ENCODE assay signal across 20 cellular contexts in the genomic region with DNA sequence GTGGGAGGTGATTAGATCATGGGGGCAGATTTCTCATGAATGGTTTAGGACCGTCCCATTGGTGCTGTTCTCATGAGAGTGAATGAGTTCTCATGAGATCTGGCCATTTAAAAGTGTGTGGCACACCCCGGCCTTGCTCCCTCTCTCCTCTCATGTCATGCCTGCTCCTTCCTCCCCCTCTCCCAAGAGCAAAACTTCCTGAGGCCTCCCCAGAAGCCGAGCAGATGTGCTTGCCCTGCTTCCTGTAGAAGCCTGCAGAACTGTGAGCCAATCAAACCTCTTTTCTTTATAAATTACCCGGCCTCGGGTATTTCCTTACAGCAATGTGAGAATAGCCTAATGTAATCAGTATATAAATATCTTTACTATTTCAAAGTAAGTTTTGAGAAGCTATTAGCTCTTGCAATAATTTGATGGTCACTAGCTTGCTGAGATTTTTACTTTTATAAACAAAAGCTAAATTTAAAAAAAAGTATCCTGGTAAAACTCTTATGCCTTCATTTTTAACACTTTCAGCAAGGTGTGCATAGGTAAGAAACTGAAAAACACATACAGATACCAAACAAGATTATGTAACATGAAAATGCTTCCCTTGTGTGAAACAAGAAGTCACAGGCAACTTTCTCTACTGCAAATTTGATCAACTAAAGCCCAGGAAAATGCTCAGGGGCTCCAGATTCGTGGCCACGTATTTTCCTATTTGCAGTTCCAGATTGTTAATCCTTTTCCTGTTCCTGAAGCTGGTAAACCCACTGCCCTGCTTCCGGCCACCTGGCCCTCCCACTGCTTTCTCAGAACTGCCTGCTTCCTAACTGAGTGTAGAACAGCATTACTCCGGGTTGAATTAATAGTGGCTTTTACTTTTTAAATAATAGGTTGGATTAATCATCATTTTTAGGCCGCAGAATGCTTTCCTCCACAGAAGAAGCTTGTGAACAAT.
DNase-seq lines count a peak whose midpoint lies in the region; ATAC-seq, FAIRE-seq and TF ChIP-seq lines count a peak whose summit lies in the region.
"Had no signal": no experiment of that assay in that cellular context is flagged by ENCODE, and none has a peak within 500 bp of the region (broad histone marks: within the 10 kb centered on the region; RNA-seq: fewer than 3 reads in every experiment).

No MANE protein-coding gene starts in this region.

- CTCF ChIA-PET in GM12878 (lab: Yijun Ruan, JAX): interaction anchor here (2.5 kb wide), 1 partner anchor 16 kb away, joined by 7 read pairs; no protein-coding TSS in a partner anchor

- H3K36me3 ChIP-seq in GM23338 (ENCODE audit: insufficient read depth) (no peaks in the 10 kb centered on the region), GM12878 (ENCODE audit: control insufficient read depth in 2 of 2, insufficient read depth in 2 of 2, low read length in 1 of 2) (no peaks in the 10 kb centered on the region), rectal smooth muscle tissue (ENCODE audit: control insufficient read depth, insufficient read depth, low read length) (no peaks in the 10 kb centered on the region)
- H3K36me3 ChIP-seq: brain microvascular endothelial cell, upper lobe of right lung had no signal

- BruUV-seq in GM12878 (replicated peaks; lab: Mats Ljungman, UMichigan): no TSS peak

- H3K27ac ChIP-seq in GM23338 (ENCODE audit: low read depth): no peak overlapping the region
- H3K27ac ChIP-seq in GM12878 (ENCODE audit: control insufficient read depth, insufficient read depth): no peak overlapping the region
- peak overlapping the region; percentile 48 for H3K27ac ChIP-seq in rectal smooth muscle tissue (ENCODE audit: low read depth, low read length)
- H3K27ac ChIP-seq: brain microvascular endothelial cell, PC-9, upper lobe of right lung had no signal

- no peaks in the 10 kb centered on the region; the same call in 2 of the 3 replicates for H3K36me3 Mint-ChIP-seq in GM23338 (ENCODE audit: low read depth)

- H3K79me2 ChIP-seq in GM23338 (replicated peaks; ENCODE audit: insufficient read depth) (no peaks in the 10 kb centered on the region), GM12878 (ENCODE audit: control insufficient read depth, insufficient read depth, low read length) (no peaks in the 10 kb centered on the region)

- no peak for TF ChIP-seq CTCF in GM12865 (IDR thresholded peaks at IDR 0.05; ENCODE audit: insufficient read depth, low read depth, low read length, missing control alignments)
- no peak for TF ChIP-seq CTCF in GM23338 (conservative IDR thresholded peaks at IDR 0.05; ENCODE audit: low read depth in 2 of 2)
- TF ChIP-seq CTCF in GM12878 (IDR thresholded peaks at IDR 0.05 in 2 of 3, conservative IDR thresholded peaks at IDR 0.05 in 1 of 3; ENCODE audit: control insufficient read depth in 2 of 3, extremely low read depth in 1 of 3, insufficient read depth in 1 of 3, low read depth in 3 of 3, low read length in 3 of 3): no peak

- H3K4me2 ChIP-seq in GM23338 (no peak overlapping the region), GM12878 (ENCODE audit: control insufficient read depth, insufficient read depth) (no peak overlapping the region)
- H3K4me2 ChIP-seq: PC-9 had no signal

- DNase-seq in GM12865 (ENCODE audit: low read depth): peak; percentile 25
- no peak for DNase-seq in GM23338 (ENCODE audit: low spot score)
- no peak for DNase-seq in GM12878 (ENCODE audit: low read depth, low spot score)
- DNase-seq in NCI-H446 treated with DMSO at 0.1 percent for 48 hours (lab: John Stamatoyannopoulos, UW): no peak
- DNase-seq: activated CD4-positive, alpha-beta T cell treated with anti-CD3 and anti-CD28 coated beads, Interleukin-2, amount 10 ng/mL, durations not matched to agents 7 days and 5 days; activated naive CD8-positive, alpha-beta T cell treated with anti-CD3 and anti-CD28 coated beads, Interleukin-2, amount 50 U/mL, for 24 hours; brain microvascular endothelial cell; cortex of kidney; NCI-H146; NCI-H748 treated with DMSO at 0.1 percent for 48 hours; PC-9; SHP77 treated with DMSO at 0.1 percent for 48 hours; stimulated activated CD4-positive, alpha-beta T cell treated with anti-CD3 and anti-CD28 coated beads, Interleukin-4, amount 100 ng/mL, for 24 hours; upper lobe of right lung had no signal

- no peaks in the 10 kb centered on the region for H3K27me3 ChIP-seq in GM23338 (ENCODE audit: insufficient read depth)
- H3K27me3 ChIP-seq in GM12878 (replicated peaks in 1 of 2; ENCODE audit: control insufficient read depth in 2 of 2, insufficient read depth in 2 of 2, low read length in 1 of 2): no peaks in the 10 kb centered on the region
- H3K27me3 ChIP-seq in rectal smooth muscle tissue (ENCODE audit: control insufficient read depth, insufficient read depth, low read length): no peaks in the 10 kb centered on the region
- H3K27me3 ChIP-seq: brain microvascular endothelial cell, upper lobe of right lung had no signal

- H3K4me1 ChIP-seq in GM23338 (ENCODE audit: insufficient read depth) (no peaks in the 10 kb centered on the region), GM12878 (ENCODE audit: control insufficient read depth, insufficient read depth, low read length) (no peaks in the 10 kb centered on the region), rectal smooth muscle tissue (ENCODE audit: control insufficient read depth, insufficient read depth, low read length) (no peaks in the 10 kb centered on the region)
- H3K4me1 ChIP-seq: upper lobe of right lung had no signal

- H3K4me3 ChIP-seq in GM12865 (ENCODE audit: low read depth, low read length): no peak overlapping the region
- H3K4me3 ChIP-seq in GM23338: no peak overlapping the region
- H3K4me3 ChIP-seq in GM12878: no peak overlapping the region
- H3K4me3 ChIP-seq in rectal smooth muscle tissue (ENCODE audit: low read length): no peak overlapping the region
- H3K4me3 ChIP-seq: PC-9, upper lobe of right lung had no signal

- H3K9ac ChIP-seq in GM12878 (ENCODE audit: control insufficient read depth, insufficient read depth, low read length): no peak overlapping the region
- no peak overlapping the region for H3K9ac ChIP-seq in rectal smooth muscle tissue (ENCODE audit: low read length)

- no peak for TF ChIP-seq POLR2A in GM12878 (IDR thresholded peaks at IDR 0.05; ENCODE audit: low read depth, low read length)

- H3K9me2 ChIP-seq in GM23338 (ENCODE audit: insufficient read depth): no peaks in the 10 kb centered on the region

- no peak for TF ChIP-seq EP300 in GM12878 (IDR thresholded peaks at IDR 0.05; ENCODE audit: borderline replicate concordance in 1 of 2, control insufficient read depth in 1 of 2, low read depth in 2 of 2, low read length in 2 of 2)

- peak overlapping the region; percentile 23; the same call in 1 of the 2 replicates for H3K27ac Mint-ChIP-seq in GM23338
- H3K27ac Mint-ChIP-seq: activated CD4-positive, alpha-beta T cell treated with anti-CD3 and anti-CD28 coated beads, Interleukin-2, amount 10 ng/mL, durations not matched to agents 7 days and 5 days; activated naive CD8-positive, alpha-beta T cell treated with anti-CD3 and anti-CD28 coated beads, Interleukin-2, amount 50 U/mL, for 24 hours had no signal

- ATAC-seq in GM23338 (no peak), GM12878 (no peak), HG03025 (IDR thresholded peaks at IDR 0.05; ENCODE audit: low FRiP score, unreplicated experiment) (no peak), HG03432 (IDR thresholded peaks at IDR 0.05; ENCODE audit: unreplicated experiment) (no peak)
- ATAC-seq: activated naive CD8-positive, alpha-beta T cell treated with anti-CD3 and anti-CD28 coated beads, Interleukin-2, amount 50 U/mL, for 24 hours; upper lobe of right lung had no signal

- peaks cover 2% of the 10 kb centered on the region for H3K9me3 Mint-ChIP-seq in GM23338
- H3K9me3 Mint-ChIP-seq: activated CD4-positive, alpha-beta T cell treated with anti-CD3 and anti-CD28 coated beads, Interleukin-2, amount 10 ng/mL, durations not matched to agents 7 days and 5 days; activated naive CD8-positive, alpha-beta T cell treated with anti-CD3 and anti-CD28 coated beads, Interleukin-2, amount 50 U/mL, for 24 hours; neural crest cell had no signal

- POLR2A ChIA-PET in GM12878 (lab: Charles Lee): interaction anchor here (0.5 kb wide), 1 partner anchor 1294 kb away, joined by 3 read pairs; no protein-coding TSS in a partner anchor

- no peak for FAIRE-seq in GM12878 (lab: Jason Lieb, UNC)
- FAIRE-seq: endometrium, H54 had no signal

- RAD21 ChIA-PET in GM12878 (lab: Charles Lee; ENCODE audit: unreplicated experiment): no interaction called here

- H4K20me1 ChIP-seq in GM23338 (replicated peaks; ENCODE audit: insufficient read depth) (no peaks in the 10 kb centered on the region), GM12878 (ENCODE audit: control insufficient read depth, insufficient read depth) (no peaks in the 10 kb centered on the region)

- H3K27me3 Mint-ChIP-seq in GM23338 (ENCODE audit: insufficient read depth, low read depth, poor library complexity): peaks cover 1% of the 10 kb centered on the region

- in situ Hi-C loops in GM12878 (cut with MboI): no loop called here

- intact Hi-C loops in GM12878 (cut with micrococcal nuclease; ENCODE audit: unreplicated experiment): no loop called here

- H3K4me1 Mint-ChIP-seq in GM23338: peaks cover 20% of the 10 kb centered on the region
- H3K4me1 Mint-ChIP-seq: activated CD4-positive, alpha-beta T cell treated with anti-CD3 and anti-CD28 coated beads, Interleukin-2, amount 10 ng/mL, durations not matched to agents 7 days and 5 days had no signal

- TF ChIP-seq RAD21 in GM12878 (IDR thresholded peaks at IDR 0.05; ENCODE audit: insufficient read depth, low read depth, low read length): no peak

- H2AFZ ChIP-seq in GM23338: peak overlapping the region; percentile 80; the same call in 1 of the 2 replicates
- peak overlapping the region; percentile 33 for H2AFZ ChIP-seq in GM12878 (ENCODE audit: control insufficient read depth, low read depth, low read length)
- H2AFZ ChIP-seq: PC-9 had no signal

- SMC1A ChIA-PET in GM12878 (lab: Charles Lee; ENCODE audit: uncharacterized antibody, unreplicated experiment): interaction anchor here (0.9 to 1.1 kb wide), 2 partner anchors 17 to 42 kb away, joined by 4 read pairs; no protein-coding TSS in a partner anchor

- no peak overlapping the region for H3K4me3 Mint-ChIP-seq in GM23338
- H3K4me3 Mint-ChIP-seq: activated CD4-positive, alpha-beta T cell treated with anti-CD3 and anti-CD28 coated beads, Interleukin-2, amount 10 ng/mL, durations not matched to agents 7 days and 5 days; activated naive CD8-positive, alpha-beta T cell treated with anti-CD3 and anti-CD28 coated beads, Interleukin-2, amount 50 U/mL, for 24 hours; neural crest cell had no signal

- WGBS in GM12878 (ENCODE audit: insufficient coverage, insufficient replicate concordance, low lambda C conversion rate, missing lambda C conversion rate): 43% methylated on average over 10 of the region's 10 CpGs

- H3F3A ChIP-seq in GM23338 (replicated peaks; ENCODE audit: low read depth): no peaks in the 10 kb centered on the region

- H3K9me3 ChIP-seq in GM12878 (replicated peaks; ENCODE audit: control insufficient read depth, insufficient read depth, low read length): no peaks in the 10 kb centered on the region; the same call in 1 of the 3 replicates
- H3K9me3 ChIP-seq: upper lobe of right lung had no signal

TF ChIP-seq in GM23338, 12 proteins besides CTCF, POLR2A, EP300 and RAD21 (continues in another document):
- TF ChIP-seq ZNF114 (CRISPR knock-in tag; IDR thresholded peaks at IDR 0.05): no peak

TF ChIP-seq in GM12878, 131 proteins besides CTCF, POLR2A, EP300 and RAD21 (continues in another document):
- TF ChIP-seq NFXL1 (IDR thresholded peaks at IDR 0.05; ENCODE audit: borderline replicate concordance): no peak
